ENCODE assay signal across 1 cellular context in the genomic region with DNA sequence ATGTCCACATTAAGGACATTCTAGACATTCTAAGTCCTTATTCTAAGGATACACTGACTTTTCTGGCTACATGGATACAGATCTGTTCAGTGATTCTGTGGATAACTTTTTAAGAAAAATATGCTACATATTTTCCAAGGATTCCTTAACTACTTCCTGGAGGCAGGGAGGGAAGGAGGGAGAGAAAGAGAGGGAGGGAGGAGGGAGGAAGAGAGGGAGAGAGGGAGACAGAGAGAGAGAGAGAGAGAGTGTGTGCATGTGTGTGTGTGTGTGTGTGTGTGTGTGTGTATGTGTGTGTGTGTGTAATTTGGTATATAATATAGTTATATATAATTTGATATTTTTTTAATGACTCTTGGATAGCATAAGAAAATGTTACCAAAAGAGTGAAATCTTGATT.
TF ChIP-seq lines count a peak whose summit lies in the region.

No MANE protein-coding gene starts in this region.

TF ChIP-seq in IMR-90, 13 proteins besides CTCF, POLR2A, EP300 and RAD21:
- TF ChIP-seq BHLHE40 (IDR thresholded peaks at IDR 0.05; ENCODE audit: low read depth, low read length) = no peak
- TF ChIP-seq RCOR1 (IDR thresholded peaks at IDR 0.05; ENCODE audit: insufficient replicate concordance, low read length) = no peak
- no peak for TF ChIP-seq NFE2L2 (IDR thresholded peaks at IDR 0.05; ENCODE audit: low read depth, low read length)
- no peak for TF ChIP-seq CHD1 (IDR thresholded peaks at IDR 0.05; ENCODE audit: low read depth, low read length)
- TF ChIP-seq MXI1 (IDR thresholded peaks at IDR 0.05; ENCODE audit: borderline replicate concordance, low read depth, low read length) = no peak
- no peak for TF ChIP-seq RFX5 (IDR thresholded peaks at IDR 0.05; ENCODE audit: low read depth, low read length)
- no peak for TF ChIP-seq FOS (IDR thresholded peaks at IDR 0.05; ENCODE audit: low read depth, low read length)
- TF ChIP-seq SMC3 (IDR thresholded peaks at IDR 0.05; ENCODE audit: low read depth, low read length) = no peak
- TF ChIP-seq MAFK (IDR thresholded peaks at IDR 0.05; ENCODE audit: low read depth, low read length) = no peak
- no peak for TF ChIP-seq CEBPB (IDR thresholded peaks at IDR 0.05; ENCODE audit: low read depth, low read length)
- TF ChIP-seq, protein P1, sequence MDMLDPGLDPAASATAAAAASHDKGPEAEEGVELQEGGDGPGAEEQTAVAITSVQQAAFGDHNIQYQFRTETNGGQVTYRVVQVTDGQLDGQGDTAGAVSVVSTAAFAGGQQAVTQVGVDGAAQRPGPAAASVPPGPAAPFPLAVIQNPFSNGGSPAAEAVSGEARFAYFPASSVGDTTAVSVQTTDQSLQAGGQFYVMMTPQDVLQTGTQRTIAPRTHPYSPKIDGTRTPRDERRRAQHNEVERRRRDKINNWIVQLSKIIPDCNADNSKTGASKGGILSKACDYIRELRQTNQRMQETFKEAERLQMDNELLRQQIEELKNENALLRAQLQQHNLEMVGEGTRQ (IDR thresholded peaks at IDR 0.05; ENCODE audit: low read depth, low read length) = no peak
- TF ChIP-seq, protein P2, sequence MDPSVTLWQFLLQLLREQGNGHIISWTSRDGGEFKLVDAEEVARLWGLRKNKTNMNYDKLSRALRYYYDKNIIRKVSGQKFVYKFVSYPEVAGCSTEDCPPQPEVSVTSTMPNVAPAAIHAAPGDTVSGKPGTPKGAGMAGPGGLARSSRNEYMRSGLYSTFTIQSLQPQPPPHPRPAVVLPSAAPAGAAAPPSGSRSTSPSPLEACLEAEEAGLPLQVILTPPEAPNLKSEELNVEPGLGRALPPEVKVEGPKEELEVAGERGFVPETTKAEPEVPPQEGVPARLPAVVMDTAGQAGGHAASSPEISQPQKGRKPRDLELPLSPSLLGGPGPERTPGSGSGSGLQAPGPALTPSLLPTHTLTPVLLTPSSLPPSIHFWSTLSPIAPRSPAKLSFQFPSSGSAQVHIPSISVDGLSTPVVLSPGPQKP (IDR thresholded peaks at IDR 0.05; ENCODE audit: borderline replicate concordance, low read depth, low read length) = no peak
- no peak for TF ChIP-seq MAZ (IDR thresholded peaks at IDR 0.05; ENCODE audit: borderline replicate concordance, low read depth, low read length)
TF ChIP-seq in IMR-90: peak in this region for 0.
